In genomic region chr13:101326710-101327109, GRCh38 we compare ENCODE assay signal across 13 cellular contexts.
A peak's percentile ranks its signal among the peaks of the same experiment; 100 is the strongest.
DNase-seq lines count a peak whose midpoint lies in the region; ATAC-seq and TF ChIP-seq lines count a peak whose summit lies in the region.
"Had no signal": no experiment of that assay in that cellular context is flagged by ENCODE, and none has a peak within 500 bp of the region (broad histone marks: within the 10 kb centered on the region; RNA-seq: fewer than 3 reads in every experiment).

No MANE protein-coding gene starts in this region.

- intact Hi-C loops in Right ventricle myocardium inferior (cut with DNase I): no loop called here
- intact Hi-C loops in right cardiac atrium (cut with DNase I): no loop called here

- no peaks in the 10 kb centered on the region for H3K9me3 Mint-ChIP-seq in endothelial cell (ENCODE audit: unreplicated experiment)

- H3K4me3 ChIP-seq in right cardiac atrium (ENCODE audit: low read length) (no peak overlapping the region), ectodermal cell (ENCODE audit: insufficient read depth, low read depth, low read length) (no peak overlapping the region), osteoblast (ENCODE audit: insufficient read depth, low read length) (no peak overlapping the region)
- H3K4me3 ChIP-seq: BLaER1 had no signal

- ATAC-seq in Right ventricle myocardium inferior (peak; percentile 46), right cardiac atrium (no peak), GM21526 (IDR thresholded peaks at IDR 0.05; ENCODE audit: low FRiP score, unreplicated experiment) (no peak)
- ATAC-seq: HCT116 had no signal

- no peaks in the 10 kb centered on the region for H3K4me1 ChIP-seq in right cardiac atrium (ENCODE audit: control insufficient read depth, insufficient read depth, low read length)
- H3K4me1 ChIP-seq in ectodermal cell (ENCODE audit: control insufficient read depth, insufficient read depth, low read length): peaks cover 15% of the 10 kb centered on the region
- peaks cover 7% of the 10 kb centered on the region for H3K4me1 ChIP-seq in osteoblast (ENCODE audit: insufficient read depth, low read length)
- H3K4me1 ChIP-seq: BLaER1 had no signal

- TF ChIP-seq CTCF in osteoblast (IDR thresholded peaks at IDR 0.05; ENCODE audit: extremely low read depth, low read depth, low read length): no peak
- TF ChIP-seq CTCF in endothelial cell (IDR thresholded peaks at IDR 0.05; ENCODE audit: unreplicated experiment): no peak

- H3K27ac ChIP-seq in right cardiac atrium (ENCODE audit: low read length): no peak overlapping the region
- peak overlapping the region; percentile 16 for H3K27ac ChIP-seq in ectodermal cell (ENCODE audit: insufficient read depth, low read depth, low read length, poor library complexity, severe bottlenecking)
- H3K27ac ChIP-seq in osteoblast (ENCODE audit: low read depth, low read length): no peak overlapping the region
- H3K27ac ChIP-seq: 22Rv1, BLaER1 had no signal

- no peak overlapping the region for H3K27ac Mint-ChIP-seq in endothelial cell (ENCODE audit: unreplicated experiment)

- H4K20me1 ChIP-seq in osteoblast (ENCODE audit: insufficient read depth, low read length): no peaks in the 10 kb centered on the region
- H4K20me1 ChIP-seq: BLaER1 had no signal

- WGBS in right cardiac atrium: 47% methylated on average over 4 of the region's 4 CpGs
- 91 to 95% methylated on average over 4 of the region's 4 CpGs for WGBS in ectodermal cell, 2 experiments

- H3K4me1 Mint-ChIP-seq in endothelial cell (ENCODE audit: unreplicated experiment): no peaks in the 10 kb centered on the region

- H3K4me2 ChIP-seq in osteoblast (ENCODE audit: insufficient read depth, low read length): no peak overlapping the region
- H3K4me2 ChIP-seq: BLaER1 had no signal

- H3K4me3 Mint-ChIP-seq in endothelial cell (ENCODE audit: unreplicated experiment): no peak overlapping the region

- no peaks in the 10 kb centered on the region for H3K27me3 Mint-ChIP-seq in endothelial cell (ENCODE audit: unreplicated experiment)

- H3K79me2 ChIP-seq in osteoblast (ENCODE audit: insufficient read depth, low read length): no peaks in the 10 kb centered on the region

- H3K9me3 ChIP-seq in right cardiac atrium (ENCODE audit: control insufficient read depth, low read length) (no peaks in the 10 kb centered on the region), ectodermal cell (ENCODE audit: control insufficient read depth, low read length) (no peaks in the 10 kb centered on the region), osteoblast (ENCODE audit: low read depth, low read length) (no peaks in the 10 kb centered on the region)
- H3K9me3 ChIP-seq: BLaER1 had no signal

- no peaks in the 10 kb centered on the region for H3K27me3 ChIP-seq in right cardiac atrium (ENCODE audit: control insufficient read depth, insufficient read depth)
- no peaks in the 10 kb centered on the region for H3K27me3 ChIP-seq in ectodermal cell (ENCODE audit: control insufficient read depth, insufficient read depth, low read length, poor library complexity, severe bottlenecking)
- H3K27me3 ChIP-seq in osteoblast (ENCODE audit: insufficient read depth, low read length): no peaks in the 10 kb centered on the region
- H3K27me3 ChIP-seq: BLaER1 had no signal

- DNase-seq in Right ventricle myocardium inferior (ENCODE audit: missing footprints) (no peak), right cardiac atrium (no peak), myocyte (ENCODE audit: low read depth) (peak; percentile 41), osteoblast (ENCODE audit: insufficient read length, low spot score, missing footprints) (no peak), endothelial cell (ENCODE audit: low spot score) (no peak), NCI-H2081 (lab: John Stamatoyannopoulos, UW) (no peak)
- DNase-seq: AML-193, DMS53 had no signal

- H3K36me3 Mint-ChIP-seq in endothelial cell (ENCODE audit: low read depth, unreplicated experiment): no peaks in the 10 kb centered on the region

- H3K36me3 ChIP-seq in ectodermal cell (ENCODE audit: control insufficient read depth, insufficient read depth, low read length) (no peaks in the 10 kb centered on the region), osteoblast (ENCODE audit: insufficient read depth, low read length) (no peaks in the 10 kb centered on the region)
- H3K36me3 ChIP-seq: BLaER1 had no signal

- peak overlapping the region; percentile 71 for H2AFZ ChIP-seq in osteoblast (ENCODE audit: low read length)
